ENCODE assay signal across 12 cellular contexts in the genomic region with DNA sequence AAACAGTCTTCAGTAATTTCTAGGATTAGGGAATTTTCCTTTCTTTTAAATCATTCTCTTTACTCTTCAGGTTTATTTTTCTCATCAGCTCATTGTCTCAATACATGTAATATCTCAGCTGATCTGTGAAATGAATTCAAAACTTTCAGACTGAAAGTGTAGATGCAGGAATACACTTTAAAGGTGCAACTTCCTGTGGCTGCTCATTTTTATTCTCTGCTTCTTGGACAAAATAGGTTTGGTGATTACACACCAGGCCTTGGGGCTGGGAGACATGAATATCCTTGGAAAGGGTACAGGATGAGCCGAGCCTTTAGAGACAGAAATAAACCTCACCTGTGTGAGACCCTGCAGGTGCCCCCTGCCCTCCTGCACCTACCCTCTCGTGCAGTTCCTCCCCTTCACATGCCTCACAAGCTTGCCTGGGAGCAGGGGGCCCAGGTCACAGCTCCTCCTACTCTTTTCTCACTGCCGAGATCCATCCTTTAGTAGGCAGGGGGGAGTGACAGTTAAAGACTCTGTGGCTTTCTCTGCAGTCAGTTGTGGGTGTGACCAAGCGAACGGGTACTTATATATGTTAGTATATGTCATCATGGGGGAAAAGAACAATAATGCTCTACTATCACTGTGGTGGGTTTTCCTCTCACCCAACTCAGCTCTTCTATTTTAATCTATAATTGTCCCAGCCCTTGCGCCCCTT. TPM values are rescaled to one million over a fixed set of nuclear protein-coding genes. Genes with fewer than 3 reads are reported as not detected.
DNase-seq lines count a peak whose midpoint lies in the region; ATAC-seq and TF ChIP-seq lines count a peak whose summit lies in the region.
"Had no signal": no experiment of that assay in that cellular context is flagged by ENCODE, and none has a peak within 500 bp of the region (broad histone marks: within the 10 kb centered on the region; RNA-seq: fewer than 3 reads in every experiment).

No MANE protein-coding gene starts in this region.

- CTCF ChIA-PET in GM10248 (lab: Yijun Ruan, JAX): interaction anchor here (1.1 kb wide), 1 partner anchor 16 kb away, joined by 3 read pairs; no protein-coding TSS in a partner anchor

- H3K27me3 Mint-ChIP-seq in neural progenitor cell (ENCODE audit: insufficient read depth, low read depth): no peaks in the 10 kb centered on the region

- H3K4me1 ChIP-seq in neural progenitor cell (peaks cover 11% of the 10 kb centered on the region), esophagus squamous epithelium (no peaks in the 10 kb centered on the region)

- H3K79me2 ChIP-seq in neural progenitor cell (ENCODE audit: low read depth): no peaks in the 10 kb centered on the region

- H3K4me3 ChIP-seq in Jurkat, Clone E6-1 (ENCODE audit: low read length): peak overlapping the region; percentile 22
- H3K4me3 ChIP-seq in neural progenitor cell (no peak overlapping the region), esophagus squamous epithelium (no peak overlapping the region)
- H3K4me3 ChIP-seq: heart right ventricle had no signal

- H3K27me3 ChIP-seq in neural progenitor cell: no peaks in the 10 kb centered on the region
- H3K27me3 ChIP-seq in esophagus squamous epithelium: peaks cover 0 to 9% (median 0%) of the 10 kb centered on the region in 4 donors
- H3K27me3 ChIP-seq: heart right ventricle had no signal

- DNase-seq in GM10248 (ENCODE audit: extremely low spot score) (peak; percentile 42), neural progenitor cell (ENCODE audit: low spot score) (peak; percentile 7), HPDE6-E6E7 (ENCODE audit: extremely low spot score) (no peak), esophagus squamous epithelium (lab: John Stamatoyannopoulos, UW) (no peak), inferior parietal cortex (ENCODE audit: extremely low spot score) (no peak)
- DNase-seq in Jurkat, Clone E6-1 (ENCODE audit: low read depth, low spot score): peak; percentile 83
- peak; percentile 69 for DNase-seq in activated CD8-positive, alpha-beta memory T cell treated with anti-CD3 and anti-CD28 coated beads, Interleukin-2, amount 50 U/mL, for 48 hours
- DNase-seq: heart right ventricle, KG1 had no signal

- peaks cover 5% of the 10 kb centered on the region for H3K4me1 Mint-ChIP-seq in neural progenitor cell

- no peaks in the 10 kb centered on the region for H3K36me3 ChIP-seq in neural progenitor cell
- no peaks in the 10 kb centered on the region for H3K36me3 ChIP-seq in esophagus squamous epithelium
- H3K36me3 ChIP-seq: heart right ventricle had no signal

- H3K9me3 Mint-ChIP-seq in neural progenitor cell: peaks cover 9% of the 10 kb centered on the region

- H3K27ac ChIP-seq in neural progenitor cell (no peak overlapping the region), esophagus squamous epithelium (no peak overlapping the region)

- no peak for ATAC-seq in HG03139 (IDR thresholded peaks at IDR 0.05; ENCODE audit: unreplicated experiment)

- no peak overlapping the region for H3K9ac ChIP-seq in neural progenitor cell

- H3K9me3 ChIP-seq in neural progenitor cell (ENCODE audit: low read depth): peaks cover 5% of the 10 kb centered on the region
- H3K9me3 ChIP-seq in esophagus squamous epithelium: peaks cover 0 to 8% (median 3%) of the 10 kb centered on the region in 3 donors

- WGBS in esophagus squamous epithelium, 2 donors: 43 to 44% methylated on average over 5 to 6 of the region's 6 CpGs

- H3K4me3 Mint-ChIP-seq in neural progenitor cell: no peak overlapping the region

- no peak overlapping the region for H2AFZ ChIP-seq in neural progenitor cell (replicated peaks)

- H3K36me3 Mint-ChIP-seq in neural progenitor cell: no peaks in the 10 kb centered on the region

- H4K20me1 ChIP-seq in neural progenitor cell (ENCODE audit: low read depth): no peaks in the 10 kb centered on the region

- intact Hi-C loops in esophagus squamous epithelium (cut with DNase I): no loop called here

- H3K4me2 ChIP-seq in neural progenitor cell: no peak overlapping the region

- TF ChIP-seq POLR2A in esophagus squamous epithelium (IDR thresholded peaks at IDR 0.05): no peak

- no peak overlapping the region for H3K27ac Mint-ChIP-seq in neural progenitor cell

- TF ChIP-seq CTCF in GM10248 (IDR thresholded peaks at IDR 0.05; ENCODE audit: control extremely low read depth, extremely low read depth, low read depth, missing control alignments) (no peak), neural progenitor cell (IDR thresholded peaks at IDR 0.05) (no peak), esophagus squamous epithelium (IDR thresholded peaks at IDR 0.05) (no peak)

- POLR2A ChIA-PET in GM10248 (lab: Yijun Ruan, JAX): interaction anchor here (1.0 kb wide), 1 partner anchor 10 kb away, joined by 3 read pairs; no protein-coding TSS in a partner anchor

- no peaks in the 10 kb centered on the region for H3F3A ChIP-seq in neural progenitor cell (ENCODE audit: low read depth)

RNA-seq across cellular contexts. Expression of a gene that starts 23.6 kb away (rescaled TPM):
- not detected for polyA plus RNA-seq in Jurkat, Clone E6-1 (2012; ENCODE audit: insufficient read depth, insufficient read length)
- total RNA-seq in neural progenitor cell (ENCODE audit: low replicate concordance) (not detected in 2 replicates), esophagus squamous epithelium (1 to 10 TPM in 2 of 4 donors, not detected in 2; 1.7 to 3.2 TPM)
- total RNA-seq: cardiac septum had no signal
- polyA plus RNA-seq: neural cell had no signal

RNA-seq across cellular contexts. Expression of a gene that starts 56.2 kb away (rescaled TPM):
- not detected for polyA plus RNA-seq in Jurkat, Clone E6-1 (2012; ENCODE audit: insufficient read depth, insufficient read length)
- 0.59 TPM in 1 of 2 replicates, not detected in the other for total RNA-seq in neural progenitor cell (ENCODE audit: low replicate concordance)
- under 1 TPM in 1 of 4 donors, not detected in 3; 0.76 TPM for total RNA-seq in esophagus squamous epithelium

Comparison
In these comparisons a context has a peak if more than half of its experiments do, and no peak if none do; other contexts are left out.
1. DNase-seq: peak in GM10248 (single experiment), Jurkat, Clone E6-1 (single experiment), activated CD8-positive, alpha-beta memory T cell treated with anti-CD3 and anti-CD28 coated beads, Interleukin-2, amount 50 U/mL, for 48 hours (single experiment) and neural progenitor cell (single experiment); none in HPDE6-E6E7 (single experiment), esophagus squamous epithelium (single experiment) and inferior parietal cortex (single experiment).